ENCODE assay signal across 16 cellular contexts in genomic region chr7:151686016-151686766, GRCh38.
DNase-seq lines count a peak whose midpoint lies in the region; ATAC-seq, FAIRE-seq and TF ChIP-seq lines count a peak whose summit lies in the region.
"Had no signal": no experiment of that assay in that cellular context is flagged by ENCODE, and none has a peak within 500 bp of the region (broad histone marks: within the 10 kb centered on the region; RNA-seq: fewer than 3 reads in every experiment).

No MANE protein-coding gene starts in this region.

- H3K79me2 ChIP-seq in parathyroid adenoma, result no peaks in the 10 kb centered on the region

- H3K27ac ChIP-seq in cardiac muscle cell (peak overlapping the region; percentile 71), parathyroid adenoma (peak overlapping the region; percentile 83), aorta (ENCODE audit: low read depth in 1 of 2, low read length in 2 of 2) (peak overlapping the region; percentile 10 to 68)

- H3K4me3 Mint-ChIP-seq in activated naive CD4-positive, alpha-beta T cell treated with anti-CD3 and anti-CD28 coated beads, Interleukin-2, amount 10 ng/mL, durations not matched to agents 7 days and 5 days, result no peak overlapping the region
- H3K4me3 Mint-ChIP-seq: activated CD4-positive, alpha-beta memory T cell treated with anti-CD3 and anti-CD28 coated beads for 36 hours; activated T-helper 17 cell treated with anti-CD3 and anti-CD28 coated beads, Interleukin-2, amount 50 U/mL, for 72 hours; IgD-negative memory B cell had no signal

- H3K4me1 Mint-ChIP-seq in activated naive CD4-positive, alpha-beta T cell treated with anti-CD3 and anti-CD28 coated beads, Interleukin-2, amount 10 ng/mL, durations not matched to agents 7 days and 5 days, result no peaks in the 10 kb centered on the region
- H3K4me1 Mint-ChIP-seq: activated T-helper 17 cell treated with anti-CD3 and anti-CD28 coated beads, Interleukin-2, amount 50 U/mL, for 72 hours had no signal

- H3K4me1 ChIP-seq in cardiac muscle cell (ENCODE audit: low read depth) (peaks cover 39% of the 10 kb centered on the region), parathyroid adenoma (peaks cover 10% of the 10 kb centered on the region), aorta (ENCODE audit: control insufficient read depth in 1 of 2, insufficient read depth in 2 of 2, low read length in 2 of 2) (no peaks in the 10 kb centered on the region)

- peak overlapping the region; percentile 7 for H2AFZ ChIP-seq in parathyroid adenoma

- WGBS in aorta, 2 donors, result 53 to 58% methylated on average over 13 of the region's 13 CpGs

- peaks cover under 1% of the 10 kb centered on the region for H3K27me3 Mint-ChIP-seq in activated naive CD4-positive, alpha-beta T cell treated with anti-CD3 and anti-CD28 coated beads, Interleukin-2, amount 10 ng/mL, durations not matched to agents 7 days and 5 days
- H3K27me3 Mint-ChIP-seq: activated CD4-positive, alpha-beta memory T cell treated with anti-CD3 and anti-CD28 coated beads for 36 hours; activated T-helper 17 cell treated with anti-CD3 and anti-CD28 coated beads, Interleukin-2, amount 50 U/mL, for 72 hours; IgD-negative memory B cell had no signal

- no peak for TF ChIP-seq CTCF in cardiac muscle cell (IDR thresholded peaks at IDR 0.05; ENCODE audit: low read depth, low read length)
- TF ChIP-seq CTCF in parathyroid adenoma (IDR thresholded peaks at IDR 0.05), result no peak

- no peaks in the 10 kb centered on the region for H3K36me3 Mint-ChIP-seq in activated naive CD4-positive, alpha-beta T cell treated with anti-CD3 and anti-CD28 coated beads, Interleukin-2, amount 10 ng/mL, durations not matched to agents 7 days and 5 days
- H3K36me3 Mint-ChIP-seq: activated CD4-positive, alpha-beta memory T cell treated with anti-CD3 and anti-CD28 coated beads for 36 hours had no signal

- FAIRE-seq in frontal cortex (lab: Jason Lieb, UNC), result no peak

- H3K4me3 ChIP-seq in cardiac muscle cell (no peak overlapping the region), parathyroid adenoma (ENCODE audit: low read depth, low read length) (no peak overlapping the region), aorta (ENCODE audit: low read length in 2 of 2) (no peak overlapping the region)
- H3K4me3 ChIP-seq: dorsolateral prefrontal cortex, mucosa of descending colon had no signal

- DNase-seq in Right ventricle myocardium superior, result peak; percentile 41
- no peak for DNase-seq in cardiac septum (ENCODE audit: low spot score)
- no peak for DNase-seq in cardiac muscle cell (ENCODE audit: low read depth in 1 of 2, low spot score in 1 of 2)
- peak; percentile 34 to 73 for DNase-seq in aorta
- no peak for DNase-seq in frontal cortex (ENCODE audit: low spot score in 2 of 2)
- no peak for DNase-seq in activated naive CD4-positive, alpha-beta T cell treated with anti-CD3 and anti-CD28 coated beads, Interleukin-2, amount 10 ng/mL, durations not matched to agents 7 days and 5 days
- DNase-seq: activated CD4-positive, alpha-beta memory T cell treated with anti-CD3 and anti-CD28 coated beads for 36 hours; mucosa of descending colon; NCI-H1105; NCI-H2227 treated with DMSO at 0.1 percent for 48 hours; stimulated activated CD4-positive, alpha-beta T cell treated with anti-CD3 and anti-CD28 coated beads, Interleukin-4, amount 100 ng/mL, for 24 hours had no signal

- H3K4me2 ChIP-seq in parathyroid adenoma (ENCODE audit: low read length), result no peak overlapping the region

- peak; percentile 52 for ATAC-seq in Right ventricle myocardium superior (ENCODE audit: poor library complexity)
- ATAC-seq in aorta (ENCODE audit: low FRiP score), result peak; percentile 11
- ATAC-seq in GM18867 (IDR thresholded peaks at IDR 0.05; ENCODE audit: unreplicated experiment), result no peak
- ATAC-seq: activated T-helper 17 cell treated with anti-CD3 and anti-CD28 coated beads, Interleukin-2, amount 50 U/mL, for 72 hours; mucosa of descending colon had no signal

- CTCF ChIA-PET in activated naive CD4-positive, alpha-beta T cell treated with anti-CD3 and anti-CD28 coated beads, Interleukin-2, amount 10 ng/mL, durations not matched to agents 7 days and 5 days (lab: Charles Lee), result interaction anchor here (1.0 to 1.3 kb wide), 2 partner anchors 20 to 96 kb away, joined by 3 read pairs; no protein-coding TSS in a partner anchor

- H3K36me3 ChIP-seq in cardiac muscle cell (no peaks in the 10 kb centered on the region), parathyroid adenoma (ENCODE audit: control insufficient read depth, insufficient read depth, low read length) (no peaks in the 10 kb centered on the region), aorta (ENCODE audit: control insufficient read depth in 1 of 2, insufficient read depth in 2 of 2, low read length in 1 of 2) (no peaks in the 10 kb centered on the region)

- no peak overlapping the region for H3K9ac ChIP-seq in parathyroid adenoma

- intact Hi-C loops in Right ventricle myocardium superior (cut with DNase I) (loop anchor here (5.0 kb wide), 1 partner anchor 54 kb away; no protein-coding TSS in a partner anchor), cardiac septum (cut with DNase I) (no loop called here), aorta (cut with DNase I) (loop anchor here (5.0 kb wide), 1 partner anchor 54 kb away; no protein-coding TSS in a partner anchor)

- H3K9me3 ChIP-seq in cardiac muscle cell (ENCODE audit: low read depth) (no peaks in the 10 kb centered on the region), parathyroid adenoma (ENCODE audit: control insufficient read depth, low read length) (no peaks in the 10 kb centered on the region), aorta (ENCODE audit: control insufficient read depth, low read length) (no peaks in the 10 kb centered on the region)
- H3K9me3 ChIP-seq: mucosa of descending colon had no signal

- no peaks in the 10 kb centered on the region for H3K9me3 Mint-ChIP-seq in activated naive CD4-positive, alpha-beta T cell treated with anti-CD3 and anti-CD28 coated beads, Interleukin-2, amount 10 ng/mL, durations not matched to agents 7 days and 5 days
- H3K9me3 Mint-ChIP-seq: activated CD4-positive, alpha-beta memory T cell treated with anti-CD3 and anti-CD28 coated beads for 36 hours; activated T-helper 17 cell treated with anti-CD3 and anti-CD28 coated beads, Interleukin-2, amount 50 U/mL, for 72 hours; IgD-negative memory B cell had no signal

- no peak overlapping the region for H3K27ac Mint-ChIP-seq in activated naive CD4-positive, alpha-beta T cell treated with anti-CD3 and anti-CD28 coated beads, Interleukin-2, amount 10 ng/mL, durations not matched to agents 7 days and 5 days
- H3K27ac Mint-ChIP-seq: activated CD4-positive, alpha-beta memory T cell treated with anti-CD3 and anti-CD28 coated beads for 36 hours; activated T-helper 17 cell treated with anti-CD3 and anti-CD28 coated beads, Interleukin-2, amount 50 U/mL, for 72 hours; IgD-negative memory B cell had no signal

- H3K27me3 ChIP-seq in cardiac muscle cell, result no peaks in the 10 kb centered on the region
- no peaks in the 10 kb centered on the region for H3K27me3 ChIP-seq in parathyroid adenoma (ENCODE audit: control insufficient read depth, insufficient read depth, low read length)
- no peaks in the 10 kb centered on the region for H3K27me3 ChIP-seq in aorta (ENCODE audit: control insufficient read depth in 1 of 2, insufficient read depth in 2 of 2, low read length in 1 of 2)
- H3K27me3 ChIP-seq: dorsolateral prefrontal cortex had no signal

Comparison
In these comparisons a context has a peak if more than half of its experiments do, and no peak if none do; other contexts are left out.
1. DNase-seq: peak in Right ventricle myocardium superior (single experiment) and aorta (2 of 2); none in cardiac septum (single experiment), cardiac muscle cell (0 of 2), frontal cortex (0 of 2) and activated naive CD4-positive, alpha-beta T cell treated with anti-CD3 and anti-CD28 coated beads, Interleukin-2, amount 10 ng/mL, durations not matched to agents 7 days and 5 days (single experiment).
2. Peak in every context shown above with its lines, with median percentiles within 50 percentile points of each other: H3K27ac ChIP-seq.